Comparison of ENCODE assay signal across 2 cellular contexts in genomic region chr15:89647191-89647851, GRCh38.
TF ChIP-seq lines count a peak whose summit lies in the region.

No MANE protein-coding gene starts in this region.

TF ChIP-seq in GM23338, 12 proteins besides CTCF, POLR2A, EP300 and RAD21:
- peak; percentile 64 for TF ChIP-seq CREB1 (CRISPR knock-in tag; IDR thresholded peaks at IDR 0.05; ENCODE audit: low read depth)
- TF ChIP-seq POLR2AphosphoS5 (IDR thresholded peaks at IDR 0.05; ENCODE audit: low read depth), result no peak

TF ChIP-seq in neural cell, 6 proteins besides CTCF, POLR2A, EP300 and RAD21:
- TF ChIP-seq TAF1 (IDR thresholded peaks at IDR 0.05; ENCODE audit: low read depth) (no peak), EZH2 (IDR thresholded peaks at IDR 0.05; ENCODE audit: borderline replicate concordance, insufficient read depth, low read length, poor library complexity, severe bottlenecking) (no peak), REST (IDR thresholded peaks at IDR 0.05; ENCODE audit: borderline replicate concordance) (no peak), POLR2AphosphoS5 (IDR thresholded peaks at IDR 0.05) (no peak), MXI1 (conservative IDR thresholded peaks at IDR 0.05; ENCODE audit: poor library complexity, severe bottlenecking) (no peak), SMC3 (conservative IDR thresholded peaks at IDR 0.05; ENCODE audit: poor library complexity) (peak; percentile 33)
TF ChIP-seq in neural cell: peak in this region for 1.
